In the genomic region with DNA sequence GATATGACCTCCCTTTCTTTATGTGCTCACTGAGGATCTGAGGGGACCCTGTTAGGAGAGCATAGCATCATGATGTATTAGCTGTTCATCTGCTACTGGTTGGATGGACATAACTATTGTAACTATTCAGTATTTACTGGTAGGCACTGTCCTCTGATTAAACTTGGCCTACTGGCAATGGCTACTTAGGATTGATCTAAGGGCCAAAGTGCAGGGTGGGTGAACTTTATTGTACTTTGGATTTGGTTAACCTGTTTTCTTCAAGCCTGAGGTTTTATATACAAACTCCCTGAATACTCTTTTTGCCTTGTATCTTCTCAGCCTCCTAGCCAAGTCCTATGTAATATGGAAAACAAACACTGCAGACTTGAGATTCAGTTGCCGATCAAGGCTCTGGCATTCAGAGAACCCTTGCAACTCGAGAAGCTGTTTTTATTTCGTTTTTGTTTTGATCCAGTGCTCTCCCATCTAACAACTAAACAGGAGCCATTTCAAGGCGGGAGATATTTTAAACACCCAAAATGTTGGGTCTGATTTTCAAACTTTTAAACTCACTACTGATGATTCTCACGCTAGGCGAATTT, we compare ENCODE assay signal across 2 cellular contexts.
A peak's percentile ranks its signal among the peaks of the same experiment; 100 is the strongest.
TF ChIP-seq lines count a peak whose summit lies in the region.

No MANE protein-coding gene starts in this region.

TF ChIP-seq in A549, 52 proteins besides CTCF, POLR2A, EP300 and RAD21:
- TF ChIP-seq RNF2 (IDR thresholded peaks at IDR 0.05; ENCODE audit: borderline replicate concordance, low read depth) (0 out of 2 replicates have a peak, but pooled peaks have one; percentile 87), EHMT2 (IDR thresholded peaks at IDR 0.05; ENCODE audit: low read depth) (no peak), CBX8 (IDR thresholded peaks at IDR 0.05) (peak; percentile 97)

TF ChIP-seq in IMR-90, 13 proteins besides CTCF, POLR2A, EP300 and RAD21:
- TF ChIP-seq, protein P1, sequence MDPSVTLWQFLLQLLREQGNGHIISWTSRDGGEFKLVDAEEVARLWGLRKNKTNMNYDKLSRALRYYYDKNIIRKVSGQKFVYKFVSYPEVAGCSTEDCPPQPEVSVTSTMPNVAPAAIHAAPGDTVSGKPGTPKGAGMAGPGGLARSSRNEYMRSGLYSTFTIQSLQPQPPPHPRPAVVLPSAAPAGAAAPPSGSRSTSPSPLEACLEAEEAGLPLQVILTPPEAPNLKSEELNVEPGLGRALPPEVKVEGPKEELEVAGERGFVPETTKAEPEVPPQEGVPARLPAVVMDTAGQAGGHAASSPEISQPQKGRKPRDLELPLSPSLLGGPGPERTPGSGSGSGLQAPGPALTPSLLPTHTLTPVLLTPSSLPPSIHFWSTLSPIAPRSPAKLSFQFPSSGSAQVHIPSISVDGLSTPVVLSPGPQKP (IDR thresholded peaks at IDR 0.05; ENCODE audit: borderline replicate concordance, low read depth, low read length), result no peak
- no peak for TF ChIP-seq NFE2L2 (IDR thresholded peaks at IDR 0.05; ENCODE audit: low read depth, low read length)
- no peak for TF ChIP-seq BHLHE40 (IDR thresholded peaks at IDR 0.05; ENCODE audit: low read depth, low read length)
- no peak for TF ChIP-seq RFX5 (IDR thresholded peaks at IDR 0.05; ENCODE audit: low read depth, low read length)
- no peak for TF ChIP-seq MAZ (IDR thresholded peaks at IDR 0.05; ENCODE audit: borderline replicate concordance, low read depth, low read length)
- TF ChIP-seq CHD1 (IDR thresholded peaks at IDR 0.05; ENCODE audit: low read depth, low read length), result no peak
- TF ChIP-seq FOS (IDR thresholded peaks at IDR 0.05; ENCODE audit: low read depth, low read length), result no peak
- TF ChIP-seq MXI1 (IDR thresholded peaks at IDR 0.05; ENCODE audit: borderline replicate concordance, low read depth, low read length), result no peak
- no peak for TF ChIP-seq SMC3 (IDR thresholded peaks at IDR 0.05; ENCODE audit: low read depth, low read length)
TF ChIP-seq in IMR-90: peak in this region for 0.
